Comparison of ENCODE assay signal across 10 cellular contexts in genomic region chr6:75546401-75546800, GRCh38. TPM values are rescaled to one million over a fixed set of nuclear protein-coding genes. Genes with fewer than 3 reads are reported as not detected.
DNase-seq lines count a peak whose midpoint lies in the region; ATAC-seq and TF ChIP-seq lines count a peak whose summit lies in the region.
"Had no signal": no experiment of that assay in that cellular context is flagged by ENCODE, and none has a peak within 500 bp of the region (broad histone marks: within the 10 kb centered on the region; RNA-seq: fewer than 3 reads in every experiment).

No MANE protein-coding gene starts in this region.

- intact Hi-C loops in psoas muscle (cut with DNase I): no loop called here

- H3K4me3 ChIP-seq in psoas muscle: no peak overlapping the region

- no peaks in the 10 kb centered on the region for H3K36me3 ChIP-seq in psoas muscle (ENCODE audit: insufficient read depth in 1 of 2, low read depth in 1 of 2)

- no peaks in the 10 kb centered on the region for H3K9me3 Mint-ChIP-seq in chondrocyte (ENCODE audit: low read depth)

- DNase-seq in DMS 273 (lab: John Stamatoyannopoulos, UW; ENCODE audit: unreplicated experiment) (peak; percentile 25), DMS 273 treated with DMSO at 0.1 percent for 48 hours (lab: John Stamatoyannopoulos, UW) (no peak), chondrocyte (ENCODE audit: low spot score) (no peak), psoas muscle (no peak), GM19240 (ENCODE audit: insufficient read length, low spot score) (no peak), HuH-7.5 (ENCODE audit: low spot score) (no peak)
- DNase-seq: 8988T; activated effector memory CD4-positive, alpha-beta T cell treated with anti-CD3 and anti-CD28 coated beads, Interleukin-2, amount 50 U/mL, for 16 hours had no signal

- H3K27me3 ChIP-seq in psoas muscle (ENCODE audit: insufficient read depth in 3 of 3, low read length in 2 of 3): no peaks in the 10 kb centered on the region

- no peak overlapping the region for H3K27ac ChIP-seq in psoas muscle

- WGBS in psoas muscle, 3 donors: 27 to 39% (median 28%) methylated on average over 2 of the region's 2 CpGs

- H3K36me3 Mint-ChIP-seq in chondrocyte (ENCODE audit: low read depth): no peaks in the 10 kb centered on the region

- no peak overlapping the region for H3K27ac Mint-ChIP-seq in chondrocyte (ENCODE audit: unreplicated experiment)

- peak; percentile 47; the same call in 1 of the 2 replicates for TF ChIP-seq CTCF in LNCAP (IDR thresholded peaks at IDR 0.05)
- peak; percentile 79 for TF ChIP-seq CTCF in chondrocyte (IDR thresholded peaks at IDR 0.05)
- TF ChIP-seq CTCF in psoas muscle (IDR thresholded peaks at IDR 0.05): peak; percentile 17

- peaks cover 12% of the 10 kb centered on the region for H3K4me1 Mint-ChIP-seq in chondrocyte (ENCODE audit: low read depth)

- no peaks in the 10 kb centered on the region for H3K9me3 ChIP-seq in psoas muscle

- peaks cover 5% of the 10 kb centered on the region for H3K27me3 Mint-ChIP-seq in chondrocyte (ENCODE audit: low read depth)

- no peak for ATAC-seq in psoas muscle
- no peak for ATAC-seq in GM18517 (IDR thresholded peaks at IDR 0.05; ENCODE audit: unreplicated experiment)

- H3K4me3 Mint-ChIP-seq in chondrocyte (ENCODE audit: unreplicated experiment): no peak overlapping the region

- H3K4me1 ChIP-seq in psoas muscle: no peaks in the 10 kb centered on the region

RNA-seq across cellular contexts. Expression of gene FILIP1, which starts 52.8 kb away (rescaled TPM):
- total RNA-seq in chondrocyte (0.51 to 7.1 TPM (median 7.0 TPM) in 3 replicates), psoas muscle (100 to 1,000 TPM in 1 of 4 donors, 10 to 100 TPM in 3; 71.5 to 129 (median 87.1) TPM)
- polyA plus RNA-seq in psoas muscle: 10 to 100 TPM in 2 of 3 donors, 1 to 10 TPM in 1; 2.8 to 32.4 (median 20.1) TPM

RNA-seq across cellular contexts. Expression of gene SENP6, which starts 55.3 kb away (rescaled TPM):
- 82.1 to 96.3 TPM (median 83.6 TPM) in 3 replicates for total RNA-seq in chondrocyte
- 10 to 100 TPM; 51.5 to 69.5 (median 63.8) TPM for total RNA-seq in psoas muscle
- polyA plus RNA-seq in psoas muscle: 10 to 100 TPM; 17.6 to 44.8 (median 19.2) TPM

Comparison
In these comparisons a context has a peak if more than half of its experiments do, and no peak if none do; other contexts are left out.
1. CTCF ChIP-seq: peak in every context shown above with its lines; median percentile 79 in chondrocyte; 47 in LNCAP; 17 in psoas muscle.